22 cellular contexts compared by ENCODE assay signal in the genomic region with DNA sequence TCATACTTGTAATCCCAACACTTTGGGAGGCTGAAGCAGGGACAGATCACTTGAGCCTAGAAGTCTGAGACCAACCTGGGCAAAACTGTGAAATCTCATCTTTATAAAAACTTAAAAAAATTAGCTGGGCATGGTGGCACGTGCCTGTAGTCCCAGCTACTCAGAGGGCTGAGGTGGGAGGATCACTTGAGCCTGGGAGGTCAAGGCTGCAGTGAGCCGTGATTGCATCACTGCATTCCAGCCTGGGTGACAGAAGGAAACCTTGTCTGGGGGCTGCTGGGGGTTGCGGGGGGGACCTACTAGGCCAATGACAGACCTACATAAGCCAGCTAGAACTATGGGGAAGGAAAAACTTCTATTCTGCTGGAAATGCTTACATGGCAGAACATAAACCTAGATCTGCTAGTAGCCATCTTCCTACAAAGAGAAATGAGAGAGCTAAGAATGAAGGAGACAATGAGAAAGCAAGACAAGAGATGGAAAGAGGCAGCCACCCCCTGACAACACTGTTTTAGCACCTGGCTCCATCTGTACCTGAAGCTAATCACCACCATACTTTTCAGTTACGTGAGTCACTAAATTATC. TPM values are rescaled to one million over a fixed set of nuclear protein-coding genes. Genes with fewer than 3 reads are reported as not detected.
DNase-seq lines count a peak whose midpoint lies in the region; ATAC-seq and TF ChIP-seq lines count a peak whose summit lies in the region.
"Had no signal": no experiment of that assay in that cellular context is flagged by ENCODE, and none has a peak within 500 bp of the region (broad histone marks: within the 10 kb centered on the region; RNA-seq: fewer than 3 reads in every experiment).

No MANE protein-coding gene starts in this region.

- H3K9me2 ChIP-seq in Karpas-422 (replicated peaks; ENCODE audit: insufficient read depth, low read length) = no peaks in the 10 kb centered on the region
- H3K9me2 ChIP-seq: SK-N-SH had no signal

- H3K4me1 ChIP-seq in Karpas-422 (ENCODE audit: low read length) (peaks cover 67% of the 10 kb centered on the region), osteoblast (ENCODE audit: insufficient read depth, low read length) (peaks cover 12% of the 10 kb centered on the region)

- H3K4me3 Mint-ChIP-seq in chondrocyte (ENCODE audit: unreplicated experiment) = no peak overlapping the region

- peaks cover 47% of the 10 kb centered on the region for H3K36me3 ChIP-seq in Karpas-422 (ENCODE audit: insufficient read depth, low read length)
- H3K36me3 ChIP-seq in osteoblast (ENCODE audit: insufficient read depth, low read length) = peaks cover 14% of the 10 kb centered on the region

- peaks cover 27% of the 10 kb centered on the region for H3K36me3 Mint-ChIP-seq in chondrocyte (ENCODE audit: low read depth)

- H3K9me3 ChIP-seq in Karpas-422 (ENCODE audit: low read length) = no peaks in the 10 kb centered on the region
- H3K9me3 ChIP-seq in osteoblast (ENCODE audit: low read depth, low read length) = no peaks in the 10 kb centered on the region
- H3K9me3 ChIP-seq: SK-N-SH had no signal

- peak overlapping the region; percentile 84 for H3K27ac Mint-ChIP-seq in chondrocyte (ENCODE audit: unreplicated experiment)

- intact Hi-C loops in left ventricle myocardium superior (cut with micrococcal nuclease) = no loop called here

- no peak overlapping the region for H3K9ac ChIP-seq in Karpas-422 (ENCODE audit: low read length)
- H3K9ac ChIP-seq: SK-N-SH had no signal

- H3K4me1 Mint-ChIP-seq in chondrocyte (ENCODE audit: low read depth) = peaks cover 51% of the 10 kb centered on the region

- H3K27me3 ChIP-seq in Karpas-422 (ENCODE audit: low read length) (no peaks in the 10 kb centered on the region), osteoblast (ENCODE audit: insufficient read depth, low read length) (no peaks in the 10 kb centered on the region)

- H3K27me3 Mint-ChIP-seq in chondrocyte (ENCODE audit: low read depth) = no peaks in the 10 kb centered on the region

- peaks cover 10% of the 10 kb centered on the region for H3K9me3 Mint-ChIP-seq in chondrocyte (ENCODE audit: low read depth)

- H2AFZ ChIP-seq in Karpas-422 (ENCODE audit: low read length) = no peak overlapping the region
- no peak overlapping the region for H2AFZ ChIP-seq in osteoblast (ENCODE audit: low read length)

- DNase-seq in EH (ENCODE audit: low read depth) (peak; percentile 43), Karpas-422 (no peak), chondrocyte (ENCODE audit: low spot score) (no peak), osteoblast (ENCODE audit: insufficient read length, low spot score, missing footprints) (no peak), HuH-7 (ENCODE audit: low spot score) (no peak), left ventricle myocardium superior (no peak)
- DNase-seq in activated CD4-positive, alpha-beta T cell treated with anti-CD3 and anti-CD28 coated beads for 4 hours = no peak
- DNase-seq: ACHN, C1 segment of cervical spinal cord, COR-L47, MM.1S, NCI-H1105, NCI-H1694, NCI-H2227 treated with DMSO at 0.1 percent for 48 hours, NCI-H524, NCI-H82, PC-3, RPMI8226, SHP77 treated with DMSO at 0.1 percent for 48 hours, SK-N-SH had no signal

- H4K20me1 ChIP-seq in Karpas-422 (ENCODE audit: insufficient read depth, low read depth, low read length) = no peaks in the 10 kb centered on the region
- H4K20me1 ChIP-seq in osteoblast (ENCODE audit: insufficient read depth, low read length) = peaks cover 7% of the 10 kb centered on the region

- TF ChIP-seq CTCF in chondrocyte (IDR thresholded peaks at IDR 0.05) = no peak
- no peak for TF ChIP-seq CTCF in osteoblast (IDR thresholded peaks at IDR 0.05; ENCODE audit: extremely low read depth, low read depth, low read length)

- H3K4me2 ChIP-seq in Karpas-422 (ENCODE audit: low read depth, low read length, poor library complexity, severe bottlenecking) (no peak overlapping the region), osteoblast (ENCODE audit: insufficient read depth, low read length) (no peak overlapping the region)
- H3K4me2 ChIP-seq: SK-N-SH had no signal

- H3K79me2 ChIP-seq in Karpas-422 (ENCODE audit: low read length) = peaks cover 91% of the 10 kb centered on the region
- peaks cover 93% of the 10 kb centered on the region for H3K79me2 ChIP-seq in osteoblast (ENCODE audit: insufficient read depth, low read length)

- peak overlapping the region; percentile 43 for H3K27ac ChIP-seq in Karpas-422 (ENCODE audit: low read length)
- peak overlapping the region; percentile 16 for H3K27ac ChIP-seq in osteoblast (ENCODE audit: low read depth, low read length)

- no peak for ATAC-seq in left ventricle myocardium superior
- ATAC-seq in HG03565 (IDR thresholded peaks at IDR 0.05; ENCODE audit: unreplicated experiment) = no peak
- ATAC-seq: HCT116, PC-3 had no signal

- H3K4me3 ChIP-seq in Karpas-422 (ENCODE audit: low read length) (no peak overlapping the region), osteoblast (ENCODE audit: insufficient read depth, low read length) (no peak overlapping the region)

RNA-seq across cellular contexts. Expression of a gene that starts 23.9 kb away (rescaled TPM):
- total RNA-seq in Karpas-422 (2014; rRNA removed; shearing (Covaris generic); ENCODE audit: low replicate concordance) = 202 and 334 TPM in 2 replicates
- total RNA-seq in chondrocyte (206 to 249 TPM (median 220 TPM) in 3 replicates), osteoblast (195 and 228 TPM in 2 replicates), left ventricle myocardium superior (35.2 TPM)
